ENCODE assay signal across 20 cellular contexts in the genomic region with DNA sequence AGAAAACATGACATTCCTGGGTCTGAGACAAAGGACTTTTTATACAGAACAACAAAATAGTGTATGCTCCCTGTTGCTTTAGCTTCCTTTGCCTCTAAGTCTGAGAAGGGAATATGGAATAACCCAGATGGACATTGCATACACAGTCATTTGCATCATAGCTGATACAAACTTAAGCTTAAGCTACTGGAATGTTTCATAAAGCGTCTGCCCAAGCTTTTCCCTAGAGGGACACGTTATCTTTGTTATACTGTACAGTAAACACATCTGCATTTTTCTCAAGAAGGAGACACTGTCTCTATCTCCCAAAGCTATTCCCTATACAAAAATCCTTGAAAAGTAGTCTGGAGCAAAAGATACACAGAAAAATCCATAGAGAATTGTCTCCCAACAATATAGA.
"Had no signal": no experiment of that assay in that cellular context is flagged by ENCODE, and none has a peak within 500 bp of the region (broad histone marks: within the 10 kb centered on the region; RNA-seq: fewer than 3 reads in every experiment).

No MANE protein-coding gene starts in this region.

- H3K9me3 ChIP-seq: heart left ventricle, neutrophil, psoas muscle, testis, tibial nerve, upper lobe of right lung, vagina had no signal

- H3K36me3 ChIP-seq: heart left ventricle, neutrophil, tibial nerve, upper lobe of right lung, vagina had no signal

- ATAC-seq: esophagus mucosa; heart left ventricle; naive thymus-derived CD4-positive, alpha-beta T cell; psoas muscle; sciatic nerve; stimulated activated naive B cell treated with anti-CD40 and anti-IgM and Interleukin-4, amounts not matched to agents 10 μg/mL and 1 μg/mL and 100 μg/mL, for 72 hours; stimulated activated naive CD8-positive, alpha-beta T cell treated with anti-CD3 and anti-CD28 coated beads, Interleukin-15, amount 100 ng/mL, for 72 hours; upper lobe of right lung had no signal

- H3K27ac ChIP-seq: coronary artery, heart left ventricle, neutrophil, psoas muscle, testis, tibial nerve, upper lobe of right lung, vagina had no signal

- DNase-seq: dorsolateral prefrontal cortex; effector CD8-positive, alpha-beta T cell; heart left ventricle; hypothalamus; kidney glomerular epithelial cell; naive thymus-derived CD4-positive, alpha-beta T cell; nephron progenitor cell; psoas muscle; stimulated activated CD4-positive, alpha-beta T cell treated with anti-CD3 and anti-CD28 coated beads, Interleukin-2, amount 100 ng/mL, for 24 hours; stimulated activated CD4-positive, alpha-beta T cell treated with anti-CD3 and anti-CD28 coated beads, Interleukin-4, amount 100 ng/mL, for 4 hours; stimulated activated naive B cell treated with anti-CD40 and anti-IgM and Interleukin-4, amounts not matched to agents 10 μg/mL and 1 μg/mL and 100 μg/mL, for 72 hours; stimulated activated naive CD8-positive, alpha-beta T cell treated with anti-CD3 and anti-CD28 coated beads, Interleukin-15, amount 100 ng/mL, for 72 hours; testis; upper lobe of right lung had no signal

- H3K4me3 ChIP-seq: heart left ventricle, psoas muscle, testis, tibial nerve, upper lobe of right lung, vagina had no signal

- H3K27me3 ChIP-seq: dorsolateral prefrontal cortex, heart left ventricle, neutrophil, testis, tibial nerve, upper lobe of right lung, vagina had no signal

- H3K4me1 ChIP-seq: psoas muscle, testis, tibial nerve, upper lobe of right lung, vagina had no signal
